21 cellular contexts compared by ENCODE assay signal in genomic region chr10:121205625-121206024, GRCh38.
"Had no signal": no experiment of that assay in that cellular context is flagged by ENCODE, and none has a peak within 500 bp of the region (broad histone marks: within the 10 kb centered on the region; RNA-seq: fewer than 3 reads in every experiment).

No MANE protein-coding gene starts in this region.

- H3K27ac ChIP-seq: coronary artery, foreskin keratinocyte, heart left ventricle, neutrophil, psoas muscle, stomach, thoracic aorta, transverse colon had no signal

- H3K9me3 ChIP-seq: heart left ventricle, neutrophil, psoas muscle, stomach, thoracic aorta, transverse colon had no signal

- FAIRE-seq: endothelial cell of umbilical vein had no signal

- H3K4me3 ChIP-seq: coronary artery, heart left ventricle, lung, psoas muscle, stomach, thoracic aorta, transverse colon had no signal

- H3K4me1 ChIP-seq: heart left ventricle, psoas muscle, stomach had no signal

- H3K27me3 ChIP-seq: foreskin keratinocyte, heart left ventricle, stomach, transverse colon had no signal

- H3K36me3 ChIP-seq: heart left ventricle, neutrophil, stomach, thoracic aorta, transverse colon had no signal

- DNase-seq: effector CD4-positive, alpha-beta T cell; endodermal cell; erythroblast; foreskin keratinocyte; heart left ventricle; hippocampal formation; left ventricle myocardium superior; mesenchymal stem cell; midbrain; naive B cell; psoas muscle; stimulated activated naive CD4-positive, alpha-beta T cell; stomach; substantia nigra; transverse colon had no signal

- ATAC-seq: foreskin keratinocyte, heart left ventricle, left ventricle myocardium superior, psoas muscle, sciatic nerve had no signal
